In the genomic region with DNA sequence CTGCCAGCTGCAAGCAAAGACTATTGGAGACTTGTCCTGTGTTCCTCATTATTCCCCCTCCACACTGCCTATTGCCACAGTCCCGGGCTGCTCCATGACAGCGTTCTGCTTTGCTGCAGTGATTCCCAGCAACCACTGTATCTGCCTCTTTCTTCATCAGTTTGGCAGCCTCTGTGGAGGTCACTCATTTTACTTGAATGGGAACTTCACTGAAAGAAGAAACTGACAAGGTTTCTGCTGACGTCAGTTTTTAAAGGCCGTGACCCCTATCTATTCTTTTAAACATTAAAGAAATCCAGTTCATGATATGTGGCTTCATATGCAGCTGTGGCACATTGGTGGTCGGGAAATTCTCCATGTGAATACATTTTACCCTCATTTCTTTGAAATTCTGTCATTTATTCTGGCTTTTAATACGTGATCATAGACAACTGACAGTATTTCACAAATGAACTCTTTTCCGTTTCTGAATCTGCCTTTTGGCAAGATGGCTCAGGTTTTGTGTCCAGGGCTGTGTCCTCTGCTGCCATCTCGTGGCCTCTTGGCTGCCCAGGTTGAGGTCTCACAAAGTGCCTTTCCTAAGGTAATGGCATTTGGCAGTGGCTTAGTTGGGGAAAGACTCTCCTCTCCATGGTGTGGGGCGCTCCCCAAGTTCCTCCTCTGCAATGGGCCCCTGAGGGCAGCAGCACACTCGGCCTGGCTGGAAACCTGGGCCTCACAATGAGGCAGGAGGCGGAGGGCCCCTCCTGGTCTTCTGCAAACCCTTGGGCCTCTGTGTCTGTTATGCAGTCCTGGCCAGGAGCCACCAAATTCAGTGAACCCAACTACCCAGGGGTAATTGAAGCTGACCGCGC, we compare ENCODE assay signal across 8 cellular contexts. TPM values are rescaled to one million over a fixed set of nuclear protein-coding genes. Genes with fewer than 3 reads are reported as not detected.
DNase-seq lines count a peak whose midpoint lies in the region; ATAC-seq and TF ChIP-seq lines count a peak whose summit lies in the region.

No MANE protein-coding gene starts in this region.

- intact Hi-C loops in CD8-positive, alpha-beta T cell (cut with DNase I, micrococcal nuclease), result loop anchor here in 1 of 2 experiments (1.0 to 10.0 kb wide), 5 partner anchors 39 to 762 kb away; a partner anchor contains a TSS
- intact Hi-C loops in naive thymus-derived CD4-positive, alpha-beta T cell (cut with micrococcal nuclease), result no loop called here

- no peaks in the 10 kb centered on the region for H3K27me3 Mint-ChIP-seq in CD8-positive, alpha-beta T cell (ENCODE audit: low read depth)
- no peaks in the 10 kb centered on the region for H3K27me3 Mint-ChIP-seq in activated T-cell treated with anti-CD3 and anti-CD28 coated beads, Interleukin-2, amount 50 U/mL, for 4 hours (ENCODE audit: low read depth)
- H3K27me3 Mint-ChIP-seq in naive thymus-derived CD4-positive, alpha-beta T cell, result peaks cover 0 to under 1% (median 0%) of the 10 kb centered on the region in 5 donors

- H3F3A ChIP-seq in OCI-LY1 (ENCODE audit: insufficient read depth, low read length), result no peaks in the 10 kb centered on the region

- no peaks in the 10 kb centered on the region for H3K27me3 ChIP-seq in CD8-positive, alpha-beta T cell (ENCODE audit: insufficient read depth, low read length)
- peaks cover 4% of the 10 kb centered on the region; the same call in 1 of the 2 replicates for H3K27me3 ChIP-seq in OCI-LY1 (ENCODE audit: insufficient read depth, low read length)
- no peaks in the 10 kb centered on the region for H3K27me3 ChIP-seq in naive thymus-derived CD4-positive, alpha-beta T cell (ENCODE audit: control insufficient read depth in 2 of 2, insufficient read depth in 2 of 2, low read length in 2 of 2)

- H3K4me1 ChIP-seq in CD8-positive, alpha-beta T cell (ENCODE audit: insufficient read depth, low read length), result peaks cover 13% of the 10 kb centered on the region
- peaks cover 24% of the 10 kb centered on the region for H3K4me1 ChIP-seq in OCI-LY1 (ENCODE audit: insufficient read depth, low read length, severe bottlenecking)
- H3K4me1 ChIP-seq in naive thymus-derived CD4-positive, alpha-beta T cell (ENCODE audit: control insufficient read depth in 2 of 2, insufficient read depth in 2 of 2, low read length in 2 of 2), result peaks cover 3 to 8% of the 10 kb centered on the region in 2 donors

- peaks cover 16% of the 10 kb centered on the region for H3K4me1 Mint-ChIP-seq in CD8-positive, alpha-beta T cell (ENCODE audit: low read depth)
- H3K4me1 Mint-ChIP-seq in activated T-cell treated with anti-CD3 and anti-CD28 coated beads, Interleukin-2, amount 50 U/mL, for 4 hours (ENCODE audit: low read depth), result peaks cover 23% of the 10 kb centered on the region
- peaks cover 14 to 30% (median 18%) of the 10 kb centered on the region in 7 donors for H3K4me1 Mint-ChIP-seq in naive thymus-derived CD4-positive, alpha-beta T cell
- peaks cover 43% of the 10 kb centered on the region for H3K4me1 Mint-ChIP-seq in stimulated activated effector memory CD8-positive, alpha-beta T cell treated with anti-CD3 and anti-CD28 coated beads, Interleukin-12 subunit alpha, Interleukin-12 subunit beta, amount 100 ng/mL, for 72 hours

- H3K36me3 Mint-ChIP-seq in CD8-positive, alpha-beta T cell, result no peaks in the 10 kb centered on the region
- no peaks in the 10 kb centered on the region for H3K36me3 Mint-ChIP-seq in activated T-cell treated with anti-CD3 and anti-CD28 coated beads, Interleukin-2, amount 50 U/mL, for 4 hours (ENCODE audit: insufficient read depth)
- peaks cover 0 to 1% (median 0%) of the 10 kb centered on the region in 5 donors for H3K36me3 Mint-ChIP-seq in naive thymus-derived CD4-positive, alpha-beta T cell
- H3K36me3 Mint-ChIP-seq in stimulated activated effector memory CD8-positive, alpha-beta T cell treated with anti-CD3 and anti-CD28 coated beads, Interleukin-12 subunit alpha, Interleukin-12 subunit beta, amount 100 ng/mL, for 72 hours, result peaks cover 13% of the 10 kb centered on the region

- no peaks in the 10 kb centered on the region for H3K36me3 ChIP-seq in CD8-positive, alpha-beta T cell (ENCODE audit: insufficient read depth, low read length)
- H3K36me3 ChIP-seq in OCI-LY1 (ENCODE audit: insufficient read depth, low read length), result no peaks in the 10 kb centered on the region
- H3K36me3 ChIP-seq in naive thymus-derived CD4-positive, alpha-beta T cell (ENCODE audit: control insufficient read depth in 2 of 3, insufficient read depth in 3 of 3, low read length in 3 of 3), result no peaks in the 10 kb centered on the region

- no peak for ATAC-seq in CD8-positive, alpha-beta T cell
- no peak for ATAC-seq in activated T-cell treated with anti-CD3 and anti-CD28 coated beads, Interleukin-2, amount 50 U/mL, for 4 hours
- ATAC-seq in esophagus mucosa, result peak; percentile 23
- ATAC-seq in naive thymus-derived CD4-positive, alpha-beta T cell, result peak; percentile 25
- no peak for ATAC-seq in stimulated activated effector memory CD8-positive, alpha-beta T cell treated with anti-CD3 and anti-CD28 coated beads, Interleukin-12 subunit alpha, Interleukin-12 subunit beta, amount 100 ng/mL, for 72 hours
- ATAC-seq in HG03025 (IDR thresholded peaks at IDR 0.05; ENCODE audit: low FRiP score, unreplicated experiment), result no peak

- H3K79me2 ChIP-seq in OCI-LY1 (ENCODE audit: insufficient read depth, low read length), result no peaks in the 10 kb centered on the region

- DNase-seq in CD8-positive, alpha-beta T cell, result peak; percentile 56 to 85 (median 77)
- peak; percentile 66 for DNase-seq in HuH-7 (ENCODE audit: low spot score)
- peak; percentile 72 for DNase-seq in activated T-cell treated with anti-CD3 and anti-CD28 coated beads, Interleukin-2, amount 50 U/mL, for 4 hours
- DNase-seq in naive thymus-derived CD4-positive, alpha-beta T cell, result peak; percentile 55 to 76 (median 71)
- peak; percentile 68 to 86 for DNase-seq in stimulated activated effector memory CD8-positive, alpha-beta T cell treated with anti-CD3 and anti-CD28 coated beads, Interleukin-12 subunit alpha, Interleukin-12 subunit beta, amount 100 ng/mL, for 72 hours (ENCODE audit: low spot score in 2 of 2)

- H3K4me2 ChIP-seq in OCI-LY1 (ENCODE audit: low read length), result peak overlapping the region; percentile 38

- H3K27ac Mint-ChIP-seq in CD8-positive, alpha-beta T cell, result no peak overlapping the region
- peak overlapping the region in 4 of 9 donors; percentile 35 to 65 (median 46) for H3K27ac Mint-ChIP-seq in naive thymus-derived CD4-positive, alpha-beta T cell
- H3K27ac Mint-ChIP-seq in stimulated activated effector memory CD8-positive, alpha-beta T cell treated with anti-CD3 and anti-CD28 coated beads, Interleukin-12 subunit alpha, Interleukin-12 subunit beta, amount 100 ng/mL, for 72 hours, result peak overlapping the region; percentile 35

- H3K27ac ChIP-seq in CD8-positive, alpha-beta T cell (ENCODE audit: low read depth, low read length), result no peak overlapping the region
- no peak overlapping the region for H3K27ac ChIP-seq in OCI-LY1 (ENCODE audit: low read depth, low read length, poor library complexity, severe bottlenecking)
- no peak overlapping the region for H3K27ac ChIP-seq in naive thymus-derived CD4-positive, alpha-beta T cell (ENCODE audit: low read depth, low read length)

- H3K9me3 Mint-ChIP-seq in CD8-positive, alpha-beta T cell, result no peaks in the 10 kb centered on the region
- no peaks in the 10 kb centered on the region for H3K9me3 Mint-ChIP-seq in activated T-cell treated with anti-CD3 and anti-CD28 coated beads, Interleukin-2, amount 50 U/mL, for 4 hours
- H3K9me3 Mint-ChIP-seq in naive thymus-derived CD4-positive, alpha-beta T cell, result no peaks in the 10 kb centered on the region
- H3K9me3 Mint-ChIP-seq in stimulated activated effector memory CD8-positive, alpha-beta T cell treated with anti-CD3 and anti-CD28 coated beads, Interleukin-12 subunit alpha, Interleukin-12 subunit beta, amount 100 ng/mL, for 72 hours, result no peaks in the 10 kb centered on the region

- no peak overlapping the region for H3K9ac ChIP-seq in OCI-LY1 (ENCODE audit: low read length)

- no peaks in the 10 kb centered on the region for H3K9me2 ChIP-seq in OCI-LY1 (ENCODE audit: low read depth, low read length)

- peak; percentile 73 for TF ChIP-seq CTCF in CD8-positive, alpha-beta T cell (IDR thresholded peaks at IDR 0.05)
- TF ChIP-seq CTCF in OCI-LY1 (IDR thresholded peaks at IDR 0.05; ENCODE audit: low read length), result peak; percentile 84

- no peak overlapping the region for H3K4me3 ChIP-seq in CD8-positive, alpha-beta T cell (ENCODE audit: low read depth, low read length)
- no peak overlapping the region for H3K4me3 ChIP-seq in OCI-LY1 (ENCODE audit: low read depth, low read length, poor library complexity, severe bottlenecking)
- H3K4me3 ChIP-seq in naive thymus-derived CD4-positive, alpha-beta T cell (ENCODE audit: low read length), result no peak overlapping the region

- peak overlapping the region; percentile 65; the same call in 1 of the 2 replicates for H2AFZ ChIP-seq in OCI-LY1 (ENCODE audit: low read length)

- CTCF ChIA-PET in CD8-positive, alpha-beta T cell (lab: Charles Lee), result interaction anchor here (0.7 to 11.8 kb wide), 11 partner anchors 12 to 110 kb away, joined by 3 to 336 read pairs (median 7); a partner anchor contains a TSS
- CTCF ChIA-PET in naive thymus-derived CD4-positive, alpha-beta T cell (lab: Charles Lee), result interaction anchor here (1.5 to 8.6 kb wide), 5 partner anchors 13 to 91 kb away, joined by 5 to 158 read pairs (median 76); no protein-coding TSS in a partner anchor

- H3K9me3 ChIP-seq in CD8-positive, alpha-beta T cell (ENCODE audit: low read length), result no peaks in the 10 kb centered on the region
- H3K9me3 ChIP-seq in OCI-LY1 (ENCODE audit: low read length), result no peaks in the 10 kb centered on the region
- H3K9me3 ChIP-seq in naive thymus-derived CD4-positive, alpha-beta T cell (ENCODE audit: control insufficient read depth in 2 of 3, low read length in 3 of 3), result no peaks in the 10 kb centered on the region

- POLR2A ChIA-PET in CD8-positive, alpha-beta T cell (lab: Charles Lee), result interaction anchor here (1.0 kb wide), 1 partner anchor 38 kb away, joined by 3 read pairs; no protein-coding TSS in a partner anchor
- POLR2A ChIA-PET in naive thymus-derived CD4-positive, alpha-beta T cell (lab: Charles Lee), result interaction anchor here (2.2 to 5.9 kb wide), 2 partner anchors 13 to 92 kb away, joined by 6 to 53 read pairs; no protein-coding TSS in a partner anchor

- H3K4me3 Mint-ChIP-seq in CD8-positive, alpha-beta T cell, result no peak overlapping the region
- no peak overlapping the region for H3K4me3 Mint-ChIP-seq in activated T-cell treated with anti-CD3 and anti-CD28 coated beads, Interleukin-2, amount 50 U/mL, for 4 hours
- peak overlapping the region in 5 of 10 donors; percentile 6 to 58 (median 55) for H3K4me3 Mint-ChIP-seq in naive thymus-derived CD4-positive, alpha-beta T cell
- peak overlapping the region; percentile 13 for H3K4me3 Mint-ChIP-seq in stimulated activated effector memory CD8-positive, alpha-beta T cell treated with anti-CD3 and anti-CD28 coated beads, Interleukin-12 subunit alpha, Interleukin-12 subunit beta, amount 100 ng/mL, for 72 hours

- no peaks in the 10 kb centered on the region for H4K20me1 ChIP-seq in OCI-LY1 (ENCODE audit: insufficient read depth, low read length)

RNA-seq across cellular contexts. Expression of a gene that starts 5.9 kb away (rescaled TPM):
- not detected for total RNA-seq in CD8-positive, alpha-beta T cell
- not detected for total RNA-seq in activated T-cell treated with anti-CD3 and anti-CD28 coated beads, Interleukin-2, amount 50 U/mL, for 4 hours
- total RNA-seq in esophagus mucosa, result 1.6 TPM
- under 1 TPM in 3 of 5 experiments, not detected in 2; 0.56 to 0.73 (median 0.70) TPM for total RNA-seq in naive thymus-derived CD4-positive, alpha-beta T cell
- not detected for polyA plus RNA-seq in naive thymus-derived CD4-positive, alpha-beta T cell

RNA-seq across cellular contexts. Expression of a gene that starts 8.3 kb away (rescaled TPM):
- 1 to 10 TPM; 6.8 to 7.4 TPM for total RNA-seq in CD8-positive, alpha-beta T cell
- 1 to 10 TPM; 5.5 to 7.0 (median 6.5) TPM for total RNA-seq in activated T-cell treated with anti-CD3 and anti-CD28 coated beads, Interleukin-2, amount 50 U/mL, for 4 hours
- total RNA-seq in esophagus mucosa, result 40.4 TPM
- 10 to 100 TPM in 2 of 5 experiments, 1 to 10 TPM in 3; 5.7 to 22.1 (median 9.1) TPM for total RNA-seq in naive thymus-derived CD4-positive, alpha-beta T cell
- polyA plus RNA-seq in naive thymus-derived CD4-positive, alpha-beta T cell, result 1 to 10 TPM; 2.3 to 2.8 TPM

RNA-seq across cellular contexts. Expression of a gene that starts 36.6 kb away (rescaled TPM):
- under 1 TPM; 0.76 to 0.92 TPM for total RNA-seq in CD8-positive, alpha-beta T cell
- total RNA-seq in activated T-cell treated with anti-CD3 and anti-CD28 coated beads, Interleukin-2, amount 50 U/mL, for 4 hours, result under 1 TPM; 0.11 to 0.35 (median 0.23) TPM
- total RNA-seq in esophagus mucosa, result 2.3 TPM
- 10 to 100 TPM in 1 of 5 experiments, 1 to 10 TPM in 1, under 1 TPM in 2, not detected in 1; 0.65 to 40.5 (median 5.4) TPM for total RNA-seq in naive thymus-derived CD4-positive, alpha-beta T cell
- polyA plus RNA-seq in naive thymus-derived CD4-positive, alpha-beta T cell, result under 1 TPM in 1 of 2 donors, not detected in 1; 0.11 TPM

RNA-seq across cellular contexts. Expression of a gene that starts 49.1 kb away (rescaled TPM):
- not detected for total RNA-seq in CD8-positive, alpha-beta T cell
- not detected for total RNA-seq in activated T-cell treated with anti-CD3 and anti-CD28 coated beads, Interleukin-2, amount 50 U/mL, for 4 hours
- total RNA-seq in esophagus mucosa, result not detected
- not detected for total RNA-seq in naive thymus-derived CD4-positive, alpha-beta T cell
- polyA plus RNA-seq in naive thymus-derived CD4-positive, alpha-beta T cell, result not detected

RNA-seq across cellular contexts. Expression of a gene that starts 49.1 kb away (rescaled TPM):
- total RNA-seq in CD8-positive, alpha-beta T cell, result not detected
- total RNA-seq in activated T-cell treated with anti-CD3 and anti-CD28 coated beads, Interleukin-2, amount 50 U/mL, for 4 hours, result not detected
- total RNA-seq in esophagus mucosa, result not detected
- not detected for total RNA-seq in naive thymus-derived CD4-positive, alpha-beta T cell
- polyA plus RNA-seq in naive thymus-derived CD4-positive, alpha-beta T cell, result not detected

Comparison
In these comparisons a context has a peak if more than half of its experiments do, and no peak if none do; other contexts are left out.
1. ATAC-seq: peak in esophagus mucosa (single experiment) and naive thymus-derived CD4-positive, alpha-beta T cell (single experiment); none in CD8-positive, alpha-beta T cell (single experiment), activated T-cell treated with anti-CD3 and anti-CD28 coated beads, Interleukin-2, amount 50 U/mL, for 4 hours (0 of 2), stimulated activated effector memory CD8-positive, alpha-beta T cell treated with anti-CD3 and anti-CD28 coated beads, Interleukin-12 subunit alpha, Interleukin-12 subunit beta, amount 100 ng/mL, for 72 hours (single experiment) and HG03025 (single experiment).
2. Peak in every context shown above with its lines, with median percentiles within 50 percentile points of each other: DNase-seq.